In the genomic region with DNA sequence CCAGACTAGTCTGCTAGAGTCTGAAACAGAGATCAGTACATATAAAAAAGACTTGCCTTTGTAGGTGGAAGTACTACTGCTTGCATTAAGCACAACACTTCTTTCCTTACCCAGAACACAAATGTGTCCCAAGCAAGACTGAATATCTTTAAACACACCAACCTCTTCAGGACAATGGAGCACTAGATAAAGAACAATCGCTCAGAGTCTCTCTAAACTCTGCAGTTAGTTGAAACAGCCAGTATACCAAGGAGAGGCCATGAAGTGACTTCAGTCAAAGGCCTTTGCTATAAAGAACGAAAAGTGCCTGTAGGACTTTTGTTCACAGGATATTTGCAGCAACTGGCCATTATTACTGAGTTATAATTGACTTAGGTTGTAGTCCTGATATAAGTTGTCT, we compare ENCODE assay signal across 13 cellular contexts. TPM values are rescaled to one million over a fixed set of nuclear protein-coding genes. Genes with fewer than 3 reads are reported as not detected.
DNase-seq lines count a peak whose midpoint lies in the region; ATAC-seq and TF ChIP-seq lines count a peak whose summit lies in the region.
"Had no signal": no experiment of that assay in that cellular context is flagged by ENCODE, and none has a peak within 500 bp of the region (broad histone marks: within the 10 kb centered on the region; RNA-seq: fewer than 3 reads in every experiment).

No MANE protein-coding gene starts in this region.

- 0 out of 2 replicates have a peak overlapping the region, but pooled peaks have one; percentile 48 for H3K27ac Mint-ChIP-seq in WTC11
- H3K27ac Mint-ChIP-seq: CD4-positive, alpha-beta T cell had no signal

- no peaks in the 10 kb centered on the region for H3K27me3 ChIP-seq in smooth muscle cell (ENCODE audit: low read depth)
- H3K27me3 ChIP-seq in testis = no peaks in the 10 kb centered on the region

- H3K4me2 ChIP-seq in smooth muscle cell = no peak overlapping the region

- H3K36me3 ChIP-seq in mesodermal cell (ENCODE audit: control insufficient read depth, insufficient read depth, low read length) (no peaks in the 10 kb centered on the region), smooth muscle cell (ENCODE audit: low read depth) (no peaks in the 10 kb centered on the region), testis (ENCODE audit: low read depth, missing control alignments) (no peaks in the 10 kb centered on the region)

- TF ChIP-seq POLR2A in testis (IDR thresholded peaks at IDR 0.05) = no peak

- H4K20me1 ChIP-seq in smooth muscle cell (ENCODE audit: low read depth) = no peaks in the 10 kb centered on the region

- H3F3A ChIP-seq in smooth muscle cell (ENCODE audit: low read depth) = no peaks in the 10 kb centered on the region

- H3K4me3 ChIP-seq in mesodermal cell (ENCODE audit: extremely low read depth, insufficient read depth, low read length, poor library complexity, severe bottlenecking) (no peak overlapping the region), smooth muscle cell (no peak overlapping the region), testis (no peak overlapping the region)
- H3K4me3 ChIP-seq: GM23248 had no signal

- H3K9me3 ChIP-seq in mesodermal cell (ENCODE audit: control insufficient read depth, low read length) = no peaks in the 10 kb centered on the region
- peaks cover 4% of the 10 kb centered on the region for H3K9me3 ChIP-seq in smooth muscle cell (replicated peaks; ENCODE audit: low read depth)
- H3K9me3 ChIP-seq in testis = no peaks in the 10 kb centered on the region
- H3K9me3 ChIP-seq: Caco-2 had no signal

- ATAC-seq in WTC11 (no peak), HG03565 (IDR thresholded peaks at IDR 0.05; ENCODE audit: unreplicated experiment) (no peak)

- 75 to 92% methylated on average over 2 of the region's 2 CpGs for WGBS in mesodermal cell (ENCODE audit: insufficient coverage in 2 of 2), 2 experiments
- 93% methylated on average over 2 of the region's 2 CpGs for WGBS in smooth muscle cell (ENCODE audit: low lambda C conversion rate)
- 71 to 76% methylated on average over 2 of the region's 2 CpGs for WGBS in testis, 2 donors

- H3K79me2 ChIP-seq in smooth muscle cell (ENCODE audit: low read depth) = no peaks in the 10 kb centered on the region

- H3K4me1 ChIP-seq in mesodermal cell (ENCODE audit: control insufficient read depth, insufficient read depth, low read length, poor library complexity, severe bottlenecking) = no peaks in the 10 kb centered on the region
- H3K4me1 ChIP-seq in smooth muscle cell (ENCODE audit: low read depth) = no peaks in the 10 kb centered on the region
- H3K4me1 ChIP-seq in testis = no peaks in the 10 kb centered on the region
- H3K4me1 ChIP-seq: Caco-2 had no signal

- POLR2A ChIA-PET in WTC11 (lab: Charles Lee) = no interaction called here

- H3K27ac ChIP-seq in mesodermal cell (ENCODE audit: low read depth, low read length, severe bottlenecking) (peak overlapping the region; percentile 12), smooth muscle cell (ENCODE audit: low read depth) (no peak overlapping the region), testis (no peak overlapping the region)
- H3K27ac ChIP-seq: C4-2B, GM23248, HL-60 had no signal

- peak overlapping the region; percentile 31 for H2AFZ ChIP-seq in smooth muscle cell (ENCODE audit: low read depth)
- H2AFZ ChIP-seq: GM23248 had no signal

- peaks cover 23% of the 10 kb centered on the region for H3K4me1 Mint-ChIP-seq in WTC11

- intact Hi-C loops in testis (cut with DNase I; ENCODE audit: low total_unique reads) = no loop called here

- H3K9ac ChIP-seq in smooth muscle cell (ENCODE audit: low read depth) = no peak overlapping the region
- H3K9ac ChIP-seq: GM23248 had no signal

- CTCF ChIA-PET in WTC11 (lab: Charles Lee) = interaction anchor here (0.6 kb wide), 1 partner anchor 189 kb away, joined by 3 read pairs; no protein-coding TSS in a partner anchor

- H3K4me3 Mint-ChIP-seq in WTC11 = no peak overlapping the region
- H3K4me3 Mint-ChIP-seq: CD4-positive, alpha-beta T cell had no signal

- peaks cover 12% of the 10 kb centered on the region for H3K36me3 Mint-ChIP-seq in WTC11

- H3K9me3 Mint-ChIP-seq in WTC11 = peaks cover 12% of the 10 kb centered on the region
- H3K9me3 Mint-ChIP-seq: CD4-positive, alpha-beta T cell had no signal

- DNase-seq in WTC11 (ENCODE audit: low spot score) (no peak), smooth muscle cell (lab: John Stamatoyannopoulos, UW; ENCODE audit: unreplicated experiment) (no peak), testis (no peak)
- DNase-seq in activated naive CD4-positive, alpha-beta T cell treated with anti-CD3 and anti-CD28 coated beads, Interleukin-2, amount 50 U/mL, for 16 hours = no peak
- DNase-seq: AML-193; Caco-2; CD4-positive, alpha-beta T cell; GM23248; HCEC 1CT had no signal

- no peak for TF ChIP-seq CTCF in WTC11 (IDR thresholded peaks at IDR 0.05)
- TF ChIP-seq CTCF in smooth muscle cell (IDR thresholded peaks at IDR 0.05; ENCODE audit: borderline replicate concordance, insufficient read depth, poor library complexity, severe bottlenecking) = no peak
- TF ChIP-seq CTCF in testis (IDR thresholded peaks at IDR 0.05) = no peak

- no peaks in the 10 kb centered on the region; the same call in 1 of the 2 replicates for H3K27me3 Mint-ChIP-seq in WTC11 (ENCODE audit: low read depth)

TF ChIP-seq in WTC11, 78 proteins besides CTCF, POLR2A, EP300 and RAD21:
- no peak for TF ChIP-seq USF2 (CRISPR knock-in tag; IDR thresholded peaks at IDR 0.05)

RNA-seq across cellular contexts. Expression of gene B4GALT6, which starts 9.9 kb away (rescaled TPM):
- total RNA-seq in WTC11 (2021) (50.6 to 56.6 TPM (median 50.8 TPM) in 3 replicates), smooth muscle cell (14.4 and 15.1 TPM in 2 replicates), testis (10 to 100 TPM; 14.9 to 19.5 TPM)
- polyA plus RNA-seq in mesodermal cell (2013, experiment 1 of 2) = 16.4 TPM
- polyA plus RNA-seq in mesodermal cell (2013, experiment 2 of 2) = 16.3 TPM
- polyA plus RNA-seq in smooth muscle cell (1.7 and 4.0 TPM in 2 replicates), testis (ENCODE audit: insufficient read depth, low read depth, low replicate concordance) (12.1 TPM)
